ENCODE assay signal across 8 cellular contexts in the genomic region with DNA sequence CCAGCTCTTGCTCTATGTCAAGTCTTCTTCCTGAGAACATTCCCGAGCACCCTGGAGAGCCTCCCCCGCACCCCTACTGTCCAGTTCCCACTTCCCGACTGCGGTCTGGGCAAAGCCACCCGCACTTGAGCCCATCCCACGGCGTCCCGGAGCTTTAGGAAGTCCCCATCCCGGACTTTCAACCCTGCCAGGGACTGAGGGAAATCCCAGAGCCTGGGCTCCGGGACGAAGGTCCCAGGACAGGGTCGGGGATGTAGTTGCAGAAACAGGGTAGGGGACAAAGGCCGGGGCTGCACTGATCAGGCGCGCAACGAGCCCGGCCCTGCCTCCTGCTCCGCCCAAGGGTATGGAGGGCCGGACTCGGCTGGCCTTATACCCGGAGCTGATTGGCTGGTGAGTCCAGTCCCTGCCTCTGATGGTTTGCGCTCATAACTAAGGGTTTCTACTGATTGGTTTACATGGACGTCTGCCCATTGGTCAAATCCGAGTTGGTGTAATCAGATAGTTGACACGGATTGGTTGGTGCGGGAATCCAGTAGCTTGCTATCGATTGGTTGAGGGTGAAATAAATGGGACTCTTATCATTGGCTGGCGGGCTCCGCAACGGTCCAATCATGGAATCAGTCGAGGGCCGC. TPM values are rescaled to one million over a fixed set of nuclear protein-coding genes. Genes with fewer than 3 reads are reported as not detected.
DNase-seq lines count a peak whose midpoint lies in the region; ATAC-seq, FAIRE-seq and TF ChIP-seq lines count a peak whose summit lies in the region.

No MANE protein-coding gene starts in this region.

- peak overlapping the region; percentile 65 to 88 (median 67) for H3K4me3 ChIP-seq in HepG2 (replicated peaks in 1 of 3; ENCODE audit: insufficient read depth in 1 of 3, low read depth in 2 of 3, low read length in 3 of 3)

- TF ChIP-seq RAD21 in HepG2 (CRISPR knock-in tag; IDR thresholded peaks at IDR 0.05): no peak; the same call in 1 of the 2 replicates

- H3K9me3 Mint-ChIP-seq in CD14-positive monocyte: no peaks in the 10 kb centered on the region

- TF ChIP-seq CTCF in CD14-positive monocyte (IDR thresholded peaks at IDR 0.05) (no peak), HepG2 (CRISPR knock-in tag; IDR thresholded peaks at IDR 0.05) (no peak)

- H4K20me1 ChIP-seq in HepG2 (ENCODE audit: insufficient read depth, low read length): no peaks in the 10 kb centered on the region

- ATAC-seq in GM19395 (IDR thresholded peaks at IDR 0.05; ENCODE audit: unreplicated experiment) (peak; percentile 87), HG03558 (IDR thresholded peaks at IDR 0.05; ENCODE audit: extremely low read depth, unreplicated experiment) (peak; percentile 63), HepG2 (peak; percentile 93)

- no peaks in the 10 kb centered on the region for H3K36me3 ChIP-seq in HepG2 (replicated peaks in 1 of 2; ENCODE audit: control insufficient read depth in 1 of 2, insufficient read depth in 2 of 2, low read length in 2 of 2)

- peak; percentile 100 for FAIRE-seq in HepG2 (lab: Jason Lieb, UNC)

- H3K4me1 ChIP-seq in HepG2 (ENCODE audit: insufficient read depth, low read length): peaks cover 57% of the 10 kb centered on the region

- CTCF ChIA-PET in HepG2 (lab: Yijun Ruan, JAX; ENCODE audit: low intra/inter-chr PET ratio, low total read pairs): no interaction called here

- H3K27ac ChIP-seq in HepG2 (ENCODE audit: extremely low read length, insufficient read depth, low read length): peak overlapping the region; percentile 98

- H3K27me3 Mint-ChIP-seq in CD14-positive monocyte (ENCODE audit: low read depth in 3 of 3): peaks cover 0 to 16% (median 12%) of the 10 kb centered on the region in 3 donors

- intact Hi-C loops in CD14-positive monocyte (cut with micrococcal nuclease) (loop anchor here (1.0 to 5.0 kb wide), 5 partner anchors 14 to 130 kb away; partner anchors contain the start of genes HDGFL2 (in 1 of the 2), UBXN6 (in 1 of the 2) and YJU2 (in 1 of the 2)), HepG2 (cut with micrococcal nuclease; ENCODE audit: unreplicated experiment) (loop anchor here (1.0 to 5.0 kb wide), 3 partner anchors 32 to 715 kb away; partner anchors contain the start of gene CACTIN)

- H3K79me2 ChIP-seq in HepG2 (ENCODE audit: insufficient read depth, low read length): peaks cover 3% of the 10 kb centered on the region

- TF ChIP-seq EP300 in HepG2 (IDR thresholded peaks at IDR 0.05; ENCODE audit: low read depth in 2 of 2, low read length in 2 of 2): no peak; a peak in 1 of 4 replicates
- TF ChIP-seq EP300 in HepG2 (CRISPR knock-in tag; IDR thresholded peaks at IDR 0.05; ENCODE audit: borderline replicate concordance): 0 out of 2 replicates have a peak, but pooled peaks have one; percentile 46

- no peaks in the 10 kb centered on the region for H3K9me3 ChIP-seq in HepG2 (ENCODE audit: low read length)

- no peak overlapping the region for H2AFZ ChIP-seq in HepG2 (ENCODE audit: low read length)

- peak overlapping the region; percentile 91 to 98 (median 95) for H3K27ac Mint-ChIP-seq in CD14-positive monocyte

- peaks cover 22 to 23% of the 10 kb centered on the region in 2 donors for H3K36me3 Mint-ChIP-seq in CD14-positive monocyte

- H3K27me3 ChIP-seq in HepG2 (ENCODE audit: control insufficient read depth in 1 of 2, insufficient read depth in 2 of 2, low read length in 2 of 2): no peaks in the 10 kb centered on the region; a peak in 1 of 5 replicates

- TF ChIP-seq POLR2A in HepG2 (IDR thresholded peaks at IDR 0.05; ENCODE audit: insufficient read depth in 1 of 2, low read depth in 2 of 2, low read length in 2 of 2): peak; percentile 72 to 91

- in situ Hi-C loops in HepG2 (cut with HindIII; ENCODE audit: extremely low pct_ligation_motif_present, low pct_unique_long_range_greater_than_20kb): no loop called here

- H3K4me1 Mint-ChIP-seq in CD14-positive monocyte: peaks cover 34% of the 10 kb centered on the region

- WGBS in HepG2 (ENCODE audit: low lambda C conversion rate): 0% methylated on average over 14 of the region's 32 CpGs

- DNase-seq in CD14-positive monocyte (ENCODE audit: low spot score) (peak; percentile 97), NCI-H748 (lab: John Stamatoyannopoulos, UW; ENCODE audit: unreplicated experiment) (peak; percentile 99), dermis microvascular lymphatic vessel endothelial cell (ENCODE audit: low read depth in 2 of 2) (peak; percentile 100), HepG2 (ENCODE audit: low spot score) (peak; percentile 100)
- DNase-seq in activated CD4-positive, alpha-beta T cell treated with anti-CD3 and anti-CD28 coated beads, Interleukin-2, amount 50 U/mL, for 48 hours: peak; percentile 90 to 94
- DNase-seq in stimulated activated CD4-positive, alpha-beta T cell treated with anti-CD3 and anti-CD28 coated beads, Interleukin-2, amount 100 ng/mL, for 48 hours: peak; percentile 82 to 83

- POLR2A ChIA-PET in HepG2 (lab: Yijun Ruan, JAX): interaction anchor here (0.8 to 4.7 kb wide), 39 partner anchors 10 to 290 kb away, joined by 3 to 66 read pairs (median 4); partner anchors contain the start of genes CHAF1A, HDGFL2, LRG1 and PLIN5

- peak overlapping the region; percentile 88 for H3K9ac ChIP-seq in HepG2 (ENCODE audit: insufficient read depth, low read depth, low read length)

- H3K4me3 Mint-ChIP-seq in CD14-positive monocyte: peak overlapping the region; percentile 91 to 93

- peak overlapping the region; percentile 99 for H3K4me2 ChIP-seq in HepG2 (ENCODE audit: low read depth, low read length)

- BruUV-seq in HepG2 (replicated peaks; lab: Mats Ljungman, UMichigan): no TSS peak

RNA-seq across cellular contexts. Expression of gene MPND, which starts 0.8 kb away (rescaled TPM):
- 1 to 10 TPM; 6.5 to 7.0 TPM for polyA plus RNA-seq in CD14-positive monocyte
- total RNA-seq in dermis microvascular lymphatic vessel endothelial cell: 5.8 and 8.7 TPM in 2 replicates
- 12.9 and 15.8 TPM in 2 replicates for total RNA-seq in HepG2 (2016; rRNA removed; fragmentation: Illumina TruSeq; extraction: Trizol)
- 16.5 and 20.0 TPM in 2 replicates for total RNA-seq in HepG2 (2016; cell fraction: cytosol; rRNA removed; fragmentation: Illumina TruSeq; extraction: Trizol; ENCODE audit: low read depth)
- total RNA-seq in HepG2 (2016; cell fraction: insoluble cytoplasmic fraction; rRNA removed; fragmentation: Illumina TruSeq; extraction: Trizol): 13.8 and 14.3 TPM in 2 replicates
- total RNA-seq in HepG2 (2016; cell fraction: membrane; rRNA removed; fragmentation: Illumina TruSeq; extraction: Trizol): 26.2 and 26.3 TPM in 2 replicates
- 9.0 and 14.0 TPM in 2 replicates for total RNA-seq in HepG2 (2016; cell fraction: nucleus; rRNA removed; fragmentation: Illumina TruSeq; extraction: Trizol)
- 10.8 and 12.5 TPM in 2 replicates for polyA plus RNA-seq in HepG2 (2011; rRNA removed)
- polyA plus RNA-seq in HepG2 (2011; cell fraction: cytosol; rRNA removed): 9.6 and 14.7 TPM in 2 replicates
- 11.4 TPM in 2 replicates for polyA plus RNA-seq in HepG2 (2011; cell fraction: nucleus; rRNA removed)
- polyA plus RNA-seq in HepG2 (2012): 9.9 and 11.7 TPM in 2 replicates
- 26.1 and 31.1 TPM in 2 replicates for polyA plus RNA-seq in HepG2 (2016; cell fraction: cytosol; fragmentation: Illumina TruSeq; extraction: Trizol; ENCODE audit: low read depth)
- 16.6 and 21.7 TPM in 2 replicates for polyA plus RNA-seq in HepG2 (2016; cell fraction: insoluble cytoplasmic fraction; fragmentation: Illumina TruSeq; extraction: Trizol; ENCODE audit: low read depth)
- 33.3 and 33.5 TPM in 2 replicates for polyA plus RNA-seq in HepG2 (2016; cell fraction: membrane; fragmentation: Illumina TruSeq; extraction: Trizol; ENCODE audit: low read depth)
- polyA plus RNA-seq in HepG2 (2016; cell fraction: nucleus; fragmentation: Illumina TruSeq; extraction: Trizol; ENCODE audit: insufficient read depth, low read depth): 16.7 and 20.2 TPM in 2 replicates
- polyA minus RNA-seq in HepG2 (2011; rRNA and poly(A)+ RNA removed; ENCODE audit: low replicate concordance): 6.7 and 17.0 TPM in 2 replicates
- polyA minus RNA-seq in HepG2 (2011; cell fraction: cytosol; rRNA and poly(A)+ RNA removed): 7.6 and 9.1 TPM in 2 replicates
- 6.7 and 7.2 TPM in 2 replicates for polyA minus RNA-seq in HepG2 (2011; cell fraction: nucleus; rRNA and poly(A)+ RNA removed)

RNA-seq across cellular contexts. Expression of gene STAP2, which starts 3.9 kb away (rescaled TPM):
- polyA plus RNA-seq in CD14-positive monocyte (under 1 TPM in 1 of 2 donors, not detected in 1; 0.17 TPM), HepG2 (2011; rRNA removed) (43.7 and 56.0 TPM in 2 replicates)
- total RNA-seq in dermis microvascular lymphatic vessel endothelial cell (28.5 and 38.2 TPM in 2 replicates), HepG2 (2016; rRNA removed; fragmentation: Illumina TruSeq; extraction: Trizol) (39.0 and 43.1 TPM in 2 replicates)
- total RNA-seq in HepG2 (2016; cell fraction: cytosol; rRNA removed; fragmentation: Illumina TruSeq; extraction: Trizol; ENCODE audit: low read depth): 9.7 and 11.5 TPM in 2 replicates
- 42.4 and 43.7 TPM in 2 replicates for total RNA-seq in HepG2 (2016; cell fraction: insoluble cytoplasmic fraction; rRNA removed; fragmentation: Illumina TruSeq; extraction: Trizol)
- total RNA-seq in HepG2 (2016; cell fraction: membrane; rRNA removed; fragmentation: Illumina TruSeq; extraction: Trizol): 14.0 and 15.6 TPM in 2 replicates
- 14.8 and 19.2 TPM in 2 replicates for total RNA-seq in HepG2 (2016; cell fraction: nucleus; rRNA removed; fragmentation: Illumina TruSeq; extraction: Trizol)
- polyA plus RNA-seq in HepG2 (2011; cell fraction: cytosol; rRNA removed): 51.4 and 52.1 TPM in 2 replicates
- polyA plus RNA-seq in HepG2 (2011; cell fraction: nucleus; rRNA removed): 86.7 and 88.3 TPM in 2 replicates
- 23.6 and 28.4 TPM in 2 replicates for polyA plus RNA-seq in HepG2 (2012)
- 9.7 and 10.2 TPM in 2 replicates for polyA plus RNA-seq in HepG2 (2016; cell fraction: cytosol; fragmentation: Illumina TruSeq; extraction: Trizol; ENCODE audit: low read depth)
- 40.0 and 44.1 TPM in 2 replicates for polyA plus RNA-seq in HepG2 (2016; cell fraction: insoluble cytoplasmic fraction; fragmentation: Illumina TruSeq; extraction: Trizol; ENCODE audit: low read depth)
- 14.2 and 14.5 TPM in 2 replicates for polyA plus RNA-seq in HepG2 (2016; cell fraction: membrane; fragmentation: Illumina TruSeq; extraction: Trizol; ENCODE audit: low read depth)
- polyA plus RNA-seq in HepG2 (2016; cell fraction: nucleus; fragmentation: Illumina TruSeq; extraction: Trizol; ENCODE audit: insufficient read depth, low read depth): 43.0 and 48.7 TPM in 2 replicates
- polyA minus RNA-seq in HepG2 (2011; rRNA and poly(A)+ RNA removed; ENCODE audit: low replicate concordance): 0.07 and 31.4 TPM in 2 replicates
- 15.3 and 25.5 TPM in 2 replicates for polyA minus RNA-seq in HepG2 (2011; cell fraction: cytosol; rRNA and poly(A)+ RNA removed)
- polyA minus RNA-seq in HepG2 (2011; cell fraction: nucleus; rRNA and poly(A)+ RNA removed): 6.3 and 10.3 TPM in 2 replicates

RNA-seq across cellular contexts. Expression of gene FSD1, which starts 38.1 kb away (rescaled TPM):
- polyA plus RNA-seq in CD14-positive monocyte (not detected), HepG2 (2011; rRNA removed) (0.66 and 1.4 TPM in 2 replicates)
- total RNA-seq in dermis microvascular lymphatic vessel endothelial cell (6.3 and 7.4 TPM in 2 replicates), HepG2 (2016; rRNA removed; fragmentation: Illumina TruSeq; extraction: Trizol) (0.29 TPM in 1 of 2 replicates, not detected in the other)
- 0.18 TPM in 1 of 2 replicates, not detected in the other for total RNA-seq in HepG2 (2016; cell fraction: cytosol; rRNA removed; fragmentation: Illumina TruSeq; extraction: Trizol; ENCODE audit: low read depth)
- total RNA-seq in HepG2 (2016; cell fraction: insoluble cytoplasmic fraction; rRNA removed; fragmentation: Illumina TruSeq; extraction: Trizol): 0.22 TPM in 1 of 2 replicates, not detected in the other
- 0.12 and 0.45 TPM in 2 replicates for total RNA-seq in HepG2 (2016; cell fraction: membrane; rRNA removed; fragmentation: Illumina TruSeq; extraction: Trizol)
- total RNA-seq in HepG2 (2016; cell fraction: nucleus; rRNA removed; fragmentation: Illumina TruSeq; extraction: Trizol): not detected in 2 replicates
- polyA plus RNA-seq in HepG2 (2011; cell fraction: cytosol; rRNA removed): 0.81 and 1.2 TPM in 2 replicates
- polyA plus RNA-seq in HepG2 (2011; cell fraction: nucleus; rRNA removed): 1.8 and 2.7 TPM in 2 replicates
- polyA plus RNA-seq in HepG2 (2012): 0.82 and 1.7 TPM in 2 replicates
- polyA plus RNA-seq in HepG2 (2016; cell fraction: cytosol; fragmentation: Illumina TruSeq; extraction: Trizol; ENCODE audit: low read depth): 0.24 and 0.59 TPM in 2 replicates
- not detected in 2 replicates for polyA plus RNA-seq in HepG2 (2016; cell fraction: insoluble cytoplasmic fraction; fragmentation: Illumina TruSeq; extraction: Trizol; ENCODE audit: low read depth)
- polyA plus RNA-seq in HepG2 (2016; cell fraction: membrane; fragmentation: Illumina TruSeq; extraction: Trizol; ENCODE audit: low read depth): not detected in 2 replicates
- polyA plus RNA-seq in HepG2 (2016; cell fraction: nucleus; fragmentation: Illumina TruSeq; extraction: Trizol; ENCODE audit: insufficient read depth, low read depth): 0.31 and 0.41 TPM in 2 replicates
- 0.58 and 1.4 TPM in 2 replicates for polyA minus RNA-seq in HepG2 (2011; rRNA and poly(A)+ RNA removed; ENCODE audit: low replicate concordance)
- polyA minus RNA-seq in HepG2 (2011; cell fraction: cytosol; rRNA and poly(A)+ RNA removed): 0.40 TPM in 1 of 2 replicates, not detected in the other
- 0.37 TPM in 1 of 2 replicates, not detected in the other for polyA minus RNA-seq in HepG2 (2011; cell fraction: nucleus; rRNA and poly(A)+ RNA removed)

RNA-seq across cellular contexts. Expression of gene TMIGD2, which starts 40.3 kb away (rescaled TPM):
- polyA plus RNA-seq in CD14-positive monocyte: under 1 TPM in 1 of 2 donors, not detected in 1; 0.26 TPM
- total RNA-seq in dermis microvascular lymphatic vessel endothelial cell: not detected in 2 replicates
- 0.11 TPM in 1 of 2 replicates, not detected in the other for total RNA-seq in HepG2 (2016; rRNA removed; fragmentation: Illumina TruSeq; extraction: Trizol)
- total RNA-seq in HepG2 (2016; cell fraction: cytosol; rRNA removed; fragmentation: Illumina TruSeq; extraction: Trizol; ENCODE audit: low read depth): 0.62 TPM in 1 of 2 replicates, not detected in the other
- 0.19 TPM in 1 of 2 replicates, not detected in the other for total RNA-seq in HepG2 (2016; cell fraction: insoluble cytoplasmic fraction; rRNA removed; fragmentation: Illumina TruSeq; extraction: Trizol)
- 0.22 and 0.31 TPM in 2 replicates for total RNA-seq in HepG2 (2016; cell fraction: membrane; rRNA removed; fragmentation: Illumina TruSeq; extraction: Trizol)
- total RNA-seq in HepG2 (2016; cell fraction: nucleus; rRNA removed; fragmentation: Illumina TruSeq; extraction: Trizol): not detected in 2 replicates
- polyA plus RNA-seq in HepG2 (2011; rRNA removed): 1.0 and 2.5 TPM in 2 replicates
- 1.9 and 2.2 TPM in 2 replicates for polyA plus RNA-seq in HepG2 (2011; cell fraction: cytosol; rRNA removed)
- 0.64 and 1.4 TPM in 2 replicates for polyA plus RNA-seq in HepG2 (2011; cell fraction: nucleus; rRNA removed)
- 1.5 and 4.1 TPM in 2 replicates for polyA plus RNA-seq in HepG2 (2012)
- 0.17 and 0.42 TPM in 2 replicates for polyA plus RNA-seq in HepG2 (2016; cell fraction: cytosol; fragmentation: Illumina TruSeq; extraction: Trizol; ENCODE audit: low read depth)
- not detected in 2 replicates for polyA plus RNA-seq in HepG2 (2016; cell fraction: insoluble cytoplasmic fraction; fragmentation: Illumina TruSeq; extraction: Trizol; ENCODE audit: low read depth)
- 0.15 and 0.16 TPM in 2 replicates for polyA plus RNA-seq in HepG2 (2016; cell fraction: membrane; fragmentation: Illumina TruSeq; extraction: Trizol; ENCODE audit: low read depth)
- not detected in 2 replicates for polyA plus RNA-seq in HepG2 (2016; cell fraction: nucleus; fragmentation: Illumina TruSeq; extraction: Trizol; ENCODE audit: insufficient read depth, low read depth)
- polyA minus RNA-seq in HepG2 (2011; rRNA and poly(A)+ RNA removed; ENCODE audit: low replicate concordance): 0.48 TPM in 1 of 2 replicates, not detected in the other
- polyA minus RNA-seq in HepG2 (2011; cell fraction: cytosol; rRNA and poly(A)+ RNA removed): 1.3 TPM in 1 of 2 replicates, not detected in the other
- polyA minus RNA-seq in HepG2 (2011; cell fraction: nucleus; rRNA and poly(A)+ RNA removed): 0.62 TPM in 1 of 2 replicates, not detected in the other

RNA-seq across cellular contexts. Expression of gene SH3GL1, which starts 57.8 kb away (rescaled TPM):
- 10 to 100 TPM; 14.0 to 15.0 TPM for polyA plus RNA-seq in CD14-positive monocyte
- 50.6 and 85.3 TPM in 2 replicates for total RNA-seq in dermis microvascular lymphatic vessel endothelial cell
- 26.7 and 33.0 TPM in 2 replicates for total RNA-seq in HepG2 (2016; rRNA removed; fragmentation: Illumina TruSeq; extraction: Trizol)
- 13.7 and 15.7 TPM in 2 replicates for total RNA-seq in HepG2 (2016; cell fraction: cytosol; rRNA removed; fragmentation: Illumina TruSeq; extraction: Trizol; ENCODE audit: low read depth)
- 24.6 and 34.8 TPM in 2 replicates for total RNA-seq in HepG2 (2016; cell fraction: insoluble cytoplasmic fraction; rRNA removed; fragmentation: Illumina TruSeq; extraction: Trizol)
- 29.5 and 35.2 TPM in 2 replicates for total RNA-seq in HepG2 (2016; cell fraction: membrane; rRNA removed; fragmentation: Illumina TruSeq; extraction: Trizol)
- 16.4 and 18.3 TPM in 2 replicates for total RNA-seq in HepG2 (2016; cell fraction: nucleus; rRNA removed; fragmentation: Illumina TruSeq; extraction: Trizol)
- 45.1 and 52.3 TPM in 2 replicates for polyA plus RNA-seq in HepG2 (2011; rRNA removed)
- polyA plus RNA-seq in HepG2 (2011; cell fraction: cytosol; rRNA removed): 35.9 and 53.9 TPM in 2 replicates
- 63.6 and 70.8 TPM in 2 replicates for polyA plus RNA-seq in HepG2 (2011; cell fraction: nucleus; rRNA removed)
- 50.6 and 52.1 TPM in 2 replicates for polyA plus RNA-seq in HepG2 (2012)
- polyA plus RNA-seq in HepG2 (2016; cell fraction: cytosol; fragmentation: Illumina TruSeq; extraction: Trizol; ENCODE audit: low read depth): 29.2 and 32.7 TPM in 2 replicates
- polyA plus RNA-seq in HepG2 (2016; cell fraction: insoluble cytoplasmic fraction; fragmentation: Illumina TruSeq; extraction: Trizol; ENCODE audit: low read depth): 56.5 and 70.3 TPM in 2 replicates
- polyA plus RNA-seq in HepG2 (2016; cell fraction: membrane; fragmentation: Illumina TruSeq; extraction: Trizol; ENCODE audit: low read depth): 57.9 and 61.3 TPM in 2 replicates
- polyA plus RNA-seq in HepG2 (2016; cell fraction: nucleus; fragmentation: Illumina TruSeq; extraction: Trizol; ENCODE audit: insufficient read depth, low read depth): 52.2 and 56.7 TPM in 2 replicates
- polyA minus RNA-seq in HepG2 (2011; rRNA and poly(A)+ RNA removed; ENCODE audit: low replicate concordance): 39.3 and 69.8 TPM in 2 replicates
- 30.6 and 31.5 TPM in 2 replicates for polyA minus RNA-seq in HepG2 (2011; cell fraction: cytosol; rRNA and poly(A)+ RNA removed)
- 19.3 and 22.8 TPM in 2 replicates for polyA minus RNA-seq in HepG2 (2011; cell fraction: nucleus; rRNA and poly(A)+ RNA removed)

Comparison
In these comparisons a context has a peak if more than half of its experiments do, and no peak if none do; other contexts are left out.
1. Peak in every context shown above with its lines: DNase-seq, ATAC-seq, H3K4me3 ChIP-seq and H3K27ac ChIP-seq.